Comparison of ENCODE assay signal across 24 cellular contexts in the genomic region with DNA sequence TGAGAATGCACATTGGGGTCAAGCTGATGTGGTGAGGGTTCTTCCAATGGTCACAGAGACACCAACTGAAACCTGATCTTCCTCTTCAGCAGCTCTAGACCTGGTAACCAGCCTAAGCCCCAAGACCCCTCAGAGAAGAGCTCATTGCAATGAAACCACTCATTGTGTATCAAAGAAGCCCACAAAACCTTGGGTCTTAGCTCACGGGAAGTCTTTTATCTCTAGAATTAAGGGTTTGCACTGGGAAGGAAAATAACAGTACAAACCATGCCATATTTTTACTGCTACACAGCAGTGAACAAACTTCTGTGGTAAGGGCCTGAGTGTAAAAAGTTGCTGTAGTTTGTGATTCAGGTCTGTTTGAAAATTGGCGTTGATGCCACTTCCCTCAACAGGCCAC.
"Had no signal": no experiment of that assay in that cellular context is flagged by ENCODE, and none has a peak within 500 bp of the region (broad histone marks: within the 10 kb centered on the region; RNA-seq: fewer than 3 reads in every experiment).

No MANE protein-coding gene starts in this region.

- H3K36me3 ChIP-seq: ascending aorta, heart right ventricle, spleen, WERI-Rb-1 had no signal

- H3K4me1 ChIP-seq: ascending aorta, heart right ventricle, spleen, testis had no signal

- H3K4me1 Mint-ChIP-seq: activated CD4-positive, alpha-beta T cell treated with anti-CD3 and anti-CD28 coated beads, Interleukin-2, amount 10 ng/mL, durations not matched to agents 24 days and 14 days had no signal

- H3K27ac ChIP-seq: ascending aorta, coronary artery, heart right ventricle, spleen, testis, WERI-Rb-1 had no signal

- H3K27me3 Mint-ChIP-seq: activated CD4-positive, alpha-beta memory T cell treated with anti-CD3 and anti-CD28 coated beads for 36 hours; activated CD4-positive, alpha-beta T cell treated with anti-CD3 and anti-CD28 coated beads, Interleukin-2, amount 10 ng/mL, durations not matched to agents 24 days and 14 days; activated naive CD4-positive, alpha-beta T cell treated with anti-CD3 and anti-CD28 coated beads, Interleukin-2, amount 50 U/mL, for 24 hours; brain; effector memory CD8-positive, alpha-beta T cell; naive thymus-derived CD4-positive, alpha-beta T cell had no signal

- H3K36me3 Mint-ChIP-seq: activated CD4-positive, alpha-beta memory T cell treated with anti-CD3 and anti-CD28 coated beads for 36 hours; activated naive CD4-positive, alpha-beta T cell treated with anti-CD3 and anti-CD28 coated beads, Interleukin-2, amount 50 U/mL, for 24 hours; brain; mesothelial cell of epicardium had no signal

- H3K27ac Mint-ChIP-seq: activated CD4-positive, alpha-beta memory T cell treated with anti-CD3 and anti-CD28 coated beads for 36 hours; activated CD4-positive, alpha-beta T cell treated with anti-CD3 and anti-CD28 coated beads, Interleukin-2, amount 10 ng/mL, durations not matched to agents 24 days and 14 days; activated naive CD4-positive, alpha-beta T cell treated with anti-CD3 and anti-CD28 coated beads, Interleukin-2, amount 50 U/mL, for 24 hours; activated T-helper 2 cell treated with anti-CD3 and anti-CD28 coated beads, Interferon-gamma antibody, Interleukin-2, Interleukin-4, amounts not matched to agents 10 μg/mL and 5 μg/mL and 100 μg/mL, durations not matched to agents 14 hours and 24 hours and 36 hours; brain; effector memory CD8-positive, alpha-beta T cell; mesothelial cell of epicardium; naive thymus-derived CD4-positive, alpha-beta T cell had no signal

- H3K9me3 Mint-ChIP-seq: activated CD4-positive, alpha-beta memory T cell treated with anti-CD3 and anti-CD28 coated beads for 36 hours; activated naive CD4-positive, alpha-beta T cell treated with anti-CD3 and anti-CD28 coated beads, Interleukin-2, amount 50 U/mL, for 24 hours; activated T-helper 2 cell treated with anti-CD3 and anti-CD28 coated beads, Interferon-gamma antibody, Interleukin-2, Interleukin-4, amounts not matched to agents 10 μg/mL and 5 μg/mL and 100 μg/mL, durations not matched to agents 14 hours and 24 hours and 36 hours; brain; effector memory CD8-positive, alpha-beta T cell; mesothelial cell of epicardium had no signal

- H3K4me3 Mint-ChIP-seq: activated CD4-positive, alpha-beta memory T cell treated with anti-CD3 and anti-CD28 coated beads for 36 hours; activated CD4-positive, alpha-beta T cell treated with anti-CD3 and anti-CD28 coated beads, Interleukin-2, amount 10 ng/mL, durations not matched to agents 24 days and 14 days; activated naive CD4-positive, alpha-beta T cell treated with anti-CD3 and anti-CD28 coated beads, Interleukin-2, amount 50 U/mL, for 24 hours; brain; effector memory CD8-positive, alpha-beta T cell; mesothelial cell of epicardium; naive thymus-derived CD4-positive, alpha-beta T cell had no signal

- FAIRE-seq: endothelial cell of umbilical vein, urothelium cell line had no signal

- H3K4me3 ChIP-seq: ascending aorta, coronary artery, heart right ventricle, spleen, testis had no signal

- ATAC-seq: effector memory CD8-positive, alpha-beta T cell; heart right ventricle; naive thymus-derived CD4-positive, alpha-beta T cell; right cardiac atrium had no signal

- H3K27me3 ChIP-seq: ascending aorta, heart right ventricle, spleen, testis had no signal

- H3K9me3 ChIP-seq: ascending aorta, heart right ventricle, spleen, testis had no signal

- DNase-seq: activated CD4-positive, alpha-beta memory T cell treated with anti-CD3 and anti-CD28 coated beads for 36 hours; activated CD4-positive, alpha-beta T cell treated with anti-CD3 and anti-CD28 coated beads, Interleukin-2, amount 10 ng/mL, durations not matched to agents 24 days and 14 days; activated CD4-positive, CD25-positive, alpha-beta regulatory T cell treated with anti-CD3 and anti-CD28 coated beads, Interleukin-2, amount 50 U/mL, for 72 hours; activated T-cell treated with anti-CD3 and anti-CD28 coated beads, Interleukin-2, amount 50 U/mL, for 48 hours; effector memory CD8-positive, alpha-beta T cell; foreskin fibroblast; heart right ventricle; naive thymus-derived CD4-positive, alpha-beta T cell; posterior cingulate gyrus; right cardiac atrium; spleen; stimulated activated CD4-positive, alpha-beta T cell treated with anti-CD3 and anti-CD28 coated beads, Interleukin-2, amount 100 ng/mL, for 48 hours; stimulated activated naive CD8-positive, alpha-beta T cell treated with anti-CD3 and anti-CD28 coated beads, Interleukin-15, Interleukin-2, amounts not matched to agents 100 U/mL and 50 U/mL, for 24 hours; testis; trophoblast cell; WERI-Rb-1 had no signal
